In the genomic region with DNA sequence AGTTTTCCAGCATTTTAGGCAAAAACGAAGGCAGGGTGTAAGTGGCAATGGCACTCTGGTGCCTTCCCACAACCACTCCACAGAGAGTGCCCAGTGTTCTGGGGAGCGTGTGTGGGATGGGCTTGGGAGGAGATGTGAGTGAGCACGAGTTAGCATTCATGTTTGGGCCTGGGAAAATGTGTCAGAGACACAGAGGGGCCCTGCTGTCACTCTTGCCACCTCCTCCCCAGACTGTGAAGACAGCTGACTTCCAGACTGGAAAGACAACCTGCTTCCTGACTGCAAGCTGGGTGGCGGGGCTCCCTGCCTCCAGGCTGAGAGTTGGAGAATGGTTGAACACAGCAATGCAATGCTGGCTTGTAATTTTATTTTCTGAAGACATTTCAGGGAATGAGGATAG, we compare ENCODE assay signal across 25 cellular contexts.
"Had no signal": no experiment of that assay in that cellular context is flagged by ENCODE, and none has a peak within 500 bp of the region (broad histone marks: within the 10 kb centered on the region; RNA-seq: fewer than 3 reads in every experiment).

No MANE protein-coding gene starts in this region.

- H3K27ac ChIP-seq: gastroesophageal sphincter, hepatocyte, skin epidermis, thyroid gland, upper lobe of left lung, vagina, WERI-Rb-1 had no signal

- H2AFZ ChIP-seq: hepatocyte had no signal

- DNase-seq: activated CD4-positive, alpha-beta T cell treated with anti-CD3 and anti-CD28 coated beads for 48 hours; activated CD4-positive, alpha-beta T cell treated with anti-CD3 and anti-CD28 coated beads, Interleukin-2, amount 50 U/mL, for 48 hours; activated CD8-positive, alpha-beta memory T cell treated with anti-CD3 and anti-CD28 coated beads, Interleukin-2, amount 50 U/mL, for 48 hours; activated gamma-delta T cell; activated naive CD4-positive, alpha-beta T cell treated with anti-CD3 and anti-CD28 coated beads, Interleukin-2, amount 10 ng/mL, durations not matched to agents 7 days and 5 days; activated T-cell treated with anti-CD3 and anti-CD28 coated beads, Interleukin-2, amount 50 U/mL, for 24 hours; amniotic stem cell; caudate nucleus; effector memory CD4-positive, alpha-beta T cell; erythroblast; left colon; naive thymus-derived CD8-positive, alpha-beta T cell; stimulated activated CD4-positive, alpha-beta T cell treated with anti-CD3 and anti-CD28 coated beads, Interleukin-12 subunit alpha, Interleukin-12 subunit beta, amount 100 ng/mL, for 4 hours; stimulated activated CD4-positive, alpha-beta T cell treated with anti-CD3 and anti-CD28 coated beads, Interleukin-4, amount 100 ng/mL, for 24 hours; stimulated activated naive CD8-positive, alpha-beta T cell treated with anti-CD3 and anti-CD28 coated beads, Interleukin-15, amount 100 ng/mL, for 72 hours; SW 1271; T-helper 17 cell; T1000; thyroid gland; upper lobe of left lung; WERI-Rb-1 had no signal

- H3K4me3 ChIP-seq: gastroesophageal sphincter, hepatocyte, skin epidermis, thyroid gland, upper lobe of left lung, vagina had no signal

- H3K4me2 ChIP-seq: hepatocyte had no signal

- H3K4me1 ChIP-seq: thyroid gland, upper lobe of left lung, vagina had no signal

- H3K36me3 ChIP-seq: gastroesophageal sphincter, thyroid gland, upper lobe of left lung, vagina, WERI-Rb-1 had no signal

- H3K9me3 ChIP-seq: thyroid gland had no signal

- H3K27me3 ChIP-seq: gastroesophageal sphincter, hepatocyte, thyroid gland, upper lobe of left lung, vagina had no signal
